Comparison of ENCODE assay signal across 1 cellular context in the genomic region with DNA sequence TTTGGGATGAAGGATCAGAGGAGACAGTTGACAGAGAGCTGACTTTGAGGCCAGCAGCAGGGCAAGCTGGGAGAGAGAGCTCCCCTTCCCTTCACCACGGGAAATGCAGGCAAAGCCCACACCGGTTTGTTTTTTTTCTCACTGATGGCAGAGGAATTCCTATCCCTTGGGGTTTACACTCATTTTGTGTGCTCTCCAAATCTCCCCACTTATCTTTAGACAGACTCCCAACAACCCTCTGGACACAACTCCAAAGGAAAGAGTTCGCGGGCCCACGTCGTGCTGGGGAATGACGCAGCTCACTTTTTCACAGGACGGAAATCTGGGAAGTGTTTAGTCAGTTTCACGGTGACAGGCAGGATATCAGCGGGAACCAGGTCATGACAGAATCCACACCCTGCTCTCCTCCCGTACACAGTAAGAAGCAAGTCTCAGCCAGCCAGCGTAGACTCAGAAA.
TF ChIP-seq lines count a peak whose summit lies in the region.

No MANE protein-coding gene starts in this region.

TF ChIP-seq in SK-N-SH treated with all-trans-retinoic acid at 6 μM for 48 hours, 23 proteins besides CTCF, POLR2A, EP300 and RAD21 (continued from another document):
- TF ChIP-seq, protein P1, sequence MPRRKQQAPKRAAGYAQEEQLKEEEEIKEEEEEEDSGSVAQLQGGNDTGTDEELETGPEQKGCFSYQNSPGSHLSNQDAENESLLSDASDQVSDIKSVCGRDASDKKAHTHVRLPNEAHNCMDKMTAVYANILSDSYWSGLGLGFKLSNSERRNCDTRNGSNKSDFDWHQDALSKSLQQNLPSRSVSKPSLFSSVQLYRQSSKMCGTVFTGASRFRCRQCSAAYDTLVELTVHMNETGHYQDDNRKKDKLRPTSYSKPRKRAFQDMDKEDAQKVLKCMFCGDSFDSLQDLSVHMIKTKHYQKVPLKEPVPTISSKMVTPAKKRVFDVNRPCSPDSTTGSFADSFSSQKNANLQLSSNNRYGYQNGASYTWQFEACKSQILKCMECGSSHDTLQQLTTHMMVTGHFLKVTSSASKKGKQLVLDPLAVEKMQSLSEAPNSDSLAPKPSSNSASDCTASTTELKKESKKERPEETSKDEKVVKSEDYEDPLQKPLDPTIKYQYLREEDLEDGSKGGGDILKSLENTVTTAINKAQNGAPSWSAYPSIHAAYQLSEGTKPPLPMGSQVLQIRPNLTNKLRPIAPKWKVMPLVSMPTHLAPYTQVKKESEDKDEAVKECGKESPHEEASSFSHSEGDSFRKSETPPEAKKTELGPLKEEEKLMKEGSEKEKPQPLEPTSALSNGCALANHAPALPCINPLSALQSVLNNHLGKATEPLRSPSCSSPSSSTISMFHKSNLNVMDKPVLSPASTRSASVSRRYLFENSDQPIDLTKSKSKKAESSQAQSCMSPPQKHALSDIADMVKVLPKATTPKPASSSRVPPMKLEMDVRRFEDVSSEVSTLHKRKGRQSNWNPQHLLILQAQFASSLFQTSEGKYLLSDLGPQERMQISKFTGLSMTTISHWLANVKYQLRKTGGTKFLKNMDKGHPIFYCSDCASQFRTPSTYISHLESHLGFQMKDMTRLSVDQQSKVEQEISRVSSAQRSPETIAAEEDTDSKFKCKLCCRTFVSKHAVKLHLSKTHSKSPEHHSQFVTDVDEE (CRISPR knock-in tag; IDR thresholded peaks at IDR 0.05) = no peak
- TF ChIP-seq ZNF70 (CRISPR knock-in tag; IDR thresholded peaks at IDR 0.05) (no peak), BACH2 (CRISPR knock-in tag; IDR thresholded peaks at IDR 0.05; ENCODE audit: borderline replicate concordance) (no peak)
